ENCODE assay signal across 15 cellular contexts in the genomic region with DNA sequence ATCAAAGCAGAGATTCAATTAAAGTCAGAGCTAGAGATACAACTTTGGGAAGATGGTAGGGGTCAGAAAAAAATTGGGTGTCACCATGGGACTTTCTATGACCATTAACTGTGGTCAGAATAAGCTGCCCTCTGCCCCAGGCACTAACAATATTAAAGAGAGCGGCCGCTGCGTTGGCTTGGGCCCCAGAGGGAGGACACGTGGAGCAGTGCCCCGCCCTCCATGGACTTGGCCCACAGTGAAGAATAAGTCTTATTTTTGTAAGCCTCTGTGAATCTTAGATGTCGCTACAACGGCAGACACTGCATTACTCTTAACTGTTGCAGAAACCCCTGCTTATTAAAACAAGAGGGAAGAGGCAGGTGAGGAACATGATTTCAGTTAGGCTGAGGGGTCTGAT.
DNase-seq lines count a peak whose midpoint lies in the region; ATAC-seq and TF ChIP-seq lines count a peak whose summit lies in the region.
"Had no signal": no experiment of that assay in that cellular context is flagged by ENCODE, and none has a peak within 500 bp of the region (broad histone marks: within the 10 kb centered on the region; RNA-seq: fewer than 3 reads in every experiment).

No MANE protein-coding gene starts in this region.

- CTCF ChIA-PET in mammary epithelial cell (lab: Charles Lee; ENCODE audit: low non-redundant PET) = no interaction called here

- H3K27me3 ChIP-seq in right atrium auricular region = no peaks in the 10 kb centered on the region
- H3K27me3 ChIP-seq in mammary epithelial cell (ENCODE audit: insufficient read depth, low read length) = no peaks in the 10 kb centered on the region

- no peak overlapping the region for H3K27ac ChIP-seq in right atrium auricular region
- no peak overlapping the region for H3K27ac ChIP-seq in mammary epithelial cell (ENCODE audit: insufficient read depth, low read depth, low read length)
- H3K27ac ChIP-seq: A549, C4-2B, KMS-11 had no signal

- no peaks in the 10 kb centered on the region for H4K20me1 ChIP-seq in mammary epithelial cell (ENCODE audit: insufficient read depth, low read length)

- H3K4me1 ChIP-seq in right atrium auricular region (no peaks in the 10 kb centered on the region), mammary epithelial cell (ENCODE audit: insufficient read depth, low read length) (no peaks in the 10 kb centered on the region)
- H3K4me1 ChIP-seq: A549 had no signal

- no peak overlapping the region for H3K9ac ChIP-seq in mammary epithelial cell (ENCODE audit: insufficient read depth, low read length)
- H3K9ac ChIP-seq: KMS-11 had no signal

- BruUV-seq in mammary epithelial cell (replicated peaks; lab: Mats Ljungman, UMichigan) = no TSS peak

- intact Hi-C loops in left cardiac atrium (cut with DNase I) (no loop called here), head of caudate nucleus (cut with DNase I) (no loop called here), posterior vena cava (cut with DNase I) (no loop called here), mammary epithelial cell (cut with micrococcal nuclease) (no loop called here)

- ATAC-seq in left cardiac atrium = peak; percentile 48 to 66
- ATAC-seq: A549, Panc1 had no signal

- H3K36me3 ChIP-seq in right atrium auricular region (no peaks in the 10 kb centered on the region), mammary epithelial cell (ENCODE audit: insufficient read depth, low read length) (no peaks in the 10 kb centered on the region)

- no peaks in the 10 kb centered on the region for H3K79me2 ChIP-seq in mammary epithelial cell (ENCODE audit: insufficient read depth, low read length)

- no peak overlapping the region for H3K4me3 ChIP-seq in right atrium auricular region
- H3K4me3 ChIP-seq in mammary epithelial cell (replicated peaks in 1 of 3; ENCODE audit: insufficient read depth in 1 of 3, low read depth in 2 of 3, low read length in 3 of 3) = no peak overlapping the region
- H3K4me3 ChIP-seq: A549 had no signal

- 4% methylated on average over 7 of the region's 7 CpGs for WGBS in mammary epithelial cell (ENCODE audit: low coverage, missing lambda C conversion rate)

- dilution Hi-C loops in mammary epithelial cell (cut with HindIII; ENCODE audit: low sequenced_read_pairs) = no loop called here

- in situ Hi-C loops in mammary epithelial cell (cut with MboI; ENCODE audit: low sequenced_read_pairs in 2 of 2) = no loop called here

- H2AFZ ChIP-seq in mammary epithelial cell (ENCODE audit: low read depth, low read length) = no peak overlapping the region

- H3K9me3 ChIP-seq in right atrium auricular region (no peaks in the 10 kb centered on the region), mammary epithelial cell (replicated peaks; ENCODE audit: insufficient read depth, low read length) (peaks cover 11% of the 10 kb centered on the region)

- DNase-seq in left cardiac atrium (no peak), right atrium auricular region (ENCODE audit: low spot score) (no peak), head of caudate nucleus (peak in 25 of 42 donors; percentile 10 to 60 (median 27)), posterior vena cava (ENCODE audit: low spot score) (peak; percentile 84), islet precursor cell (no peak), mammary epithelial cell (no peak), GOT3 (lab: John Stamatoyannopoulos, UW) (no peak)
- DNase-seq: DMS79, HFFc6, NCI-H187, NCI-H524 treated with DMSO at 0.1 percent for 48 hours had no signal

- no peak for TF ChIP-seq CTCF in right atrium auricular region (IDR thresholded peaks at IDR 0.05)
- TF ChIP-seq CTCF in mammary epithelial cell (conservative IDR thresholded peaks at IDR 0.05 in 1 of 2, IDR thresholded peaks at IDR 0.05 in 1 of 2; ENCODE audit: extremely low read depth in 1 of 2, insufficient read depth in 1 of 2, low read depth in 1 of 2, low read length in 2 of 2) = no peak

- H3K4me2 ChIP-seq in mammary epithelial cell (ENCODE audit: insufficient read depth, low read depth, low read length) = no peak overlapping the region
- H3K4me2 ChIP-seq: A549, KMS-11 had no signal

Comparison
In these comparisons a context has a peak if more than half of its experiments do, and no peak if none do; other contexts are left out.
1. DNase-seq: peak in head of caudate nucleus (25 of 42) and posterior vena cava (single experiment); none in left cardiac atrium (single experiment), right atrium auricular region (single experiment), islet precursor cell (single experiment), mammary epithelial cell (single experiment) and GOT3 (single experiment).